In the genomic region with DNA sequence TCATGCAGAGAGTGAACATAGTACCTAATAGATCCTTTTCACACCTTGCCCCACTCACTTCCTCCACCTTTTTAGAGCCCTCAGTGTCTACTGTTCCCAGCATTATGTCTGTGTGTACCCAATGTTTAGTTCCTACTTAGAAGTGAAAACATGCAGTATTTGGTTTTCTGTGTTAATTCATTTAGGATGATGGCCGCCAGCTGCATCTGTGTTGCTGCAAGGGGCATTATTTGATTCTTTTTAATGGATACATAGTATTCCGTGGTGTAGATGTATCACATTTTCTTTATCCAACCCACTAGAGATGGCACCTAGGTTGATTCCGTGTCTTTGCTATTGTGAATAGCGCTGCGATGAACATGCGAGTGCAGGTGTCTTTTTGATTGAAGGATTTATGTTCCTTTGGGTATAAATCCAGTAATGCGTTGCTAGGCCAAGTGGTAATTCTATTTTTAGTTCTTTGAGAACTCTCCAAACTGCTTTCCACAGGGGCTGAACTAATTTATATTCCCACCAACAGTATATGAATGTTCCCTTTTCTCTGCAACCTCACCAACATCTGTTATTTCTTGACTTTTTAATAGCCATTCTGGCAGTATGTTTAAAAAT, we compare ENCODE assay signal across 8 cellular contexts. TPM values are rescaled to one million over a fixed set of nuclear protein-coding genes. Genes with fewer than 3 reads are reported as not detected.
"Had no signal": no experiment of that assay in that cellular context is flagged by ENCODE, and none has a peak within 500 bp of the region (broad histone marks: within the 10 kb centered on the region; RNA-seq: fewer than 3 reads in every experiment).

No MANE protein-coding gene starts in this region.

- H3K4me3 ChIP-seq: K562 had no signal

- H3K27ac Mint-ChIP-seq: IgD-negative memory B cell had no signal

- ATAC-seq: K562 had no signal

- H3K9ac ChIP-seq: KMS-11 had no signal

- H3K4me2 ChIP-seq: KMS-11 had no signal

- DNase-seq: IMR-90, KBM-7, KG1 had no signal

- H3K27ac ChIP-seq: HL-60, KMS-11 had no signal

- H3K4me1 Mint-ChIP-seq: IgD-negative memory B cell had no signal

- H3K4me3 Mint-ChIP-seq: IgD-negative memory B cell had no signal

- FAIRE-seq: HTR-8/SVneo, K562 had no signal

RNA-seq across cellular contexts. Expression of gene HLF, which starts 47.1 kb away (rescaled TPM):
- polyA plus RNA-seq: IgD-negative memory B cell, IMR-90 had no signal
